In genomic region chr2:215904101-215904500, GRCh38 we compare ENCODE assay signal across 18 cellular contexts.
DNase-seq lines count a peak whose midpoint lies in the region; ATAC-seq and TF ChIP-seq lines count a peak whose summit lies in the region.
"Had no signal": no experiment of that assay in that cellular context is flagged by ENCODE, and none has a peak within 500 bp of the region (broad histone marks: within the 10 kb centered on the region; RNA-seq: fewer than 3 reads in every experiment).

No MANE protein-coding gene starts in this region.

- ATAC-seq in lower lobe of right lung, result peak; percentile 48 to 62
- ATAC-seq in HG02970 (IDR thresholded peaks at IDR 0.05; ENCODE audit: low FRiP score, unreplicated experiment), result no peak
- ATAC-seq: stimulated activated naive CD8-positive, alpha-beta T cell treated with anti-CD3 and anti-CD28 coated beads, Interleukin-15, amount 100 ng/mL, for 72 hours had no signal

- H3K4me1 Mint-ChIP-seq in chondrocyte (ENCODE audit: low read depth), result peaks cover 46% of the 10 kb centered on the region
- H3K4me1 Mint-ChIP-seq: stimulated activated naive CD8-positive, alpha-beta T cell treated with anti-CD3 and anti-CD28 coated beads, Interleukin-15, amount 100 ng/mL, for 72 hours had no signal

- H3K27ac Mint-ChIP-seq in chondrocyte (ENCODE audit: unreplicated experiment), result peak overlapping the region; percentile 65
- H3K27ac Mint-ChIP-seq: CD4-positive, CD25-positive, alpha-beta regulatory T cell; stimulated activated naive CD8-positive, alpha-beta T cell treated with anti-CD3 and anti-CD28 coated beads, Interleukin-15, amount 100 ng/mL, for 72 hours had no signal

- peaks cover 17% of the 10 kb centered on the region for H3K4me1 ChIP-seq in lower lobe of right lung
- H3K4me1 ChIP-seq: adrenal gland had no signal

- in situ Hi-C loops in Caki2 (cut with HindIII; ENCODE audit: low pct_unique_long_range_greater_than_20kb, low sequenced_read_pairs), result loop anchor here (25.0 kb wide), 1 partner anchor 442 kb away; no protein-coding TSS in a partner anchor
- in situ Hi-C loops in GM13976 (cut with MboI; ENCODE audit: low sequenced_read_pairs, unreplicated experiment), result no loop called here

- H3K27me3 ChIP-seq in lower lobe of right lung (ENCODE audit: low read depth), result no peaks in the 10 kb centered on the region
- H3K27me3 ChIP-seq: adrenal gland had no signal

- H3K4me3 ChIP-seq in lower lobe of right lung, result no peak overlapping the region
- H3K4me3 ChIP-seq: adrenal gland had no signal

- H3K27me3 Mint-ChIP-seq in chondrocyte (ENCODE audit: low read depth), result no peaks in the 10 kb centered on the region

- no peaks in the 10 kb centered on the region for H3K9me3 ChIP-seq in lower lobe of right lung
- H3K9me3 ChIP-seq: adrenal gland had no signal

- H3K36me3 ChIP-seq in lower lobe of right lung, result no peaks in the 10 kb centered on the region
- H3K36me3 ChIP-seq: adrenal gland had no signal

- DNase-seq in Caki2 (ENCODE audit: low read depth), result peak; percentile 72
- DNase-seq in NOMO-1 (lab: John Stamatoyannopoulos, UW; ENCODE audit: unreplicated experiment in 2 of 2), result peak; percentile 51 to 95
- DNase-seq in chondrocyte (ENCODE audit: low spot score), result no peak
- DNase-seq in lower lobe of right lung, result no peak
- no peak for DNase-seq in GM13976 (ENCODE audit: low spot score)
- no peak for DNase-seq in stimulated activated naive CD4-positive, alpha-beta T cell treated with Interleukin-2 at 50 U/mL for 16 hours (lab: John Stamatoyannopoulos, UW)
- DNase-seq in cerebellar nuclear complex (lab: John Stamatoyannopoulos, UW), result no peak
- DNase-seq: activated CD4-positive, CD25-positive, alpha-beta regulatory T cell; activated T-cell treated with anti-CD3 and anti-CD28 coated beads for 4 hours; adrenal gland; CD4-positive, CD25-positive, alpha-beta regulatory T cell; effector CD8-positive, alpha-beta T cell; NCI-H1048; NCI-H446 treated with DMSO at 0.1 percent for 48 hours; SHP77 treated with DMSO at 0.1 percent for 48 hours; stimulated activated CD4-positive, alpha-beta T cell treated with anti-CD3 and anti-CD28 coated beads, Interleukin-4, amount 100 ng/mL, for 4 hours; stimulated activated naive CD8-positive, alpha-beta T cell treated with anti-CD3 and anti-CD28 coated beads, Interleukin-15, amount 100 ng/mL, for 72 hours had no signal

- peak overlapping the region; percentile 20 for H3K27ac ChIP-seq in lower lobe of right lung

- intact Hi-C loops in lower lobe of right lung (cut with DNase I), result no loop called here

- H3K9me3 Mint-ChIP-seq in chondrocyte (ENCODE audit: low read depth), result no peaks in the 10 kb centered on the region
- H3K9me3 Mint-ChIP-seq: CD4-positive, CD25-positive, alpha-beta regulatory T cell; stimulated activated naive CD8-positive, alpha-beta T cell treated with anti-CD3 and anti-CD28 coated beads, Interleukin-15, amount 100 ng/mL, for 72 hours had no signal

- TF ChIP-seq CTCF in chondrocyte (IDR thresholded peaks at IDR 0.05), result no peak
- no peak for TF ChIP-seq CTCF in lower lobe of right lung (IDR thresholded peaks at IDR 0.05)
- TF ChIP-seq CTCF in GM13976 (IDR thresholded peaks at IDR 0.05; ENCODE audit: borderline replicate concordance, control extremely low read depth, extremely low read depth, insufficient read depth, missing control alignments), result no peak

- no peaks in the 10 kb centered on the region for H3K36me3 Mint-ChIP-seq in chondrocyte (ENCODE audit: low read depth)
- H3K36me3 Mint-ChIP-seq: CD4-positive, CD25-positive, alpha-beta regulatory T cell had no signal

- no peak overlapping the region for H3K4me3 Mint-ChIP-seq in chondrocyte (ENCODE audit: unreplicated experiment)
- H3K4me3 Mint-ChIP-seq: stimulated activated naive CD8-positive, alpha-beta T cell treated with anti-CD3 and anti-CD28 coated beads, Interleukin-15, amount 100 ng/mL, for 72 hours had no signal

Comparison
In these comparisons a context has a peak if more than half of its experiments do, and no peak if none do; other contexts are left out.
1. DNase-seq: peak in Caki2 (single experiment) and NOMO-1 (2 of 2); none in chondrocyte (single experiment), lower lobe of right lung (single experiment), GM13976 (single experiment), stimulated activated naive CD4-positive, alpha-beta T cell treated with Interleukin-2 at 50 U/mL for 16 hours (single experiment) and cerebellar nuclear complex (0 of 2).